In the genomic region with DNA sequence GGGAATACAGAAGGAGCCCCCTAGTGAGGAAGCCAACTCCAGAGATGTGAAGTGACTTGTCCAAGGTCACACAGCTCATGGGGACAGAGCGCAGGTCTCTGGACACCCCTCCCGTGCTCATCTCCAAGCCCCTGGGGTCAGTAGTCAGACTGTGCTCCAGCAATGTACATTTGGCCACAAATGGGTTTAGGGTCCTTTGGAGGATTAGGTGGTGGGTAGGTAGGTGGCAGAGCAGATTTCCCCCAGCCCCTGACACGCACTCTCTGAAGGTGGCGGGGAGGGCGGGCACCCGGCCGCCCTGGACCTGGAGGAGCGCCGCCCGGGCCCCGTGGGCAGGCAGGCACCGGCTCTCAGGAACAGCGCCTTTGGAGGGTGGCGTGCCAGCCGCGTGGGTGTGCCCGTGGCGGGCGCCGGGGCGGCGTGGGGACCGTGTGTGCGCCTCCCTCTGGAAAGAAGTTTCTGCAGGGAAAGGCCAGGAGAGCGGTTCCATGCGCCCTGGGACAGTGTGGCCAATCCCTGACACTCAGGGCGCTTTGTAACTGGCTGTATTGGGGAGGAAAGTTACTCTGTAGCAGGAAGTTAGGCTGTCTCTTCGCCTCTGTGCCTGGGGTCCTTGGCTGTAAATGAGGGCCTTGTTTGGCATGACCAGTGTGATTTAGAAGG, we compare ENCODE assay signal across 9 cellular contexts. TPM values are rescaled to one million over a fixed set of nuclear protein-coding genes. Genes with fewer than 3 reads are reported as not detected.
DNase-seq lines count a peak whose midpoint lies in the region; ATAC-seq and TF ChIP-seq lines count a peak whose summit lies in the region.
"Had no signal": no experiment of that assay in that cellular context is flagged by ENCODE, and none has a peak within 500 bp of the region (broad histone marks: within the 10 kb centered on the region; RNA-seq: fewer than 3 reads in every experiment).

No MANE protein-coding gene starts in this region.

- H3K9me3 ChIP-seq in mucosa of rectum (ENCODE audit: control insufficient read depth in 2 of 2, low read length in 2 of 2) (no peaks in the 10 kb centered on the region), tibial nerve (no peaks in the 10 kb centered on the region)

- peaks cover 9 to 11% of the 10 kb centered on the region in 2 donors for H3K4me1 ChIP-seq in mucosa of rectum (ENCODE audit: control insufficient read depth in 2 of 2, insufficient read depth in 2 of 2, low read length in 2 of 2)
- H3K4me1 ChIP-seq in tibial nerve: peaks cover 0 to 18% (median 4%) of the 10 kb centered on the region in 4 donors

- intact Hi-C loops in activated CD4-positive, alpha-beta T cell treated with anti-CD3 and anti-CD28 coated beads for 36 hours (cut with DNase I, micrococcal nuclease): no loop called here

- H3K4me1 Mint-ChIP-seq in activated CD4-positive, alpha-beta T cell treated with anti-CD3 and anti-CD28 coated beads for 36 hours: peaks cover 5% of the 10 kb centered on the region
- peaks cover 10% of the 10 kb centered on the region for H3K4me1 Mint-ChIP-seq in endothelial cell (ENCODE audit: unreplicated experiment)

- no peaks in the 10 kb centered on the region for H3K36me3 Mint-ChIP-seq in activated CD4-positive, alpha-beta T cell treated with anti-CD3 and anti-CD28 coated beads for 36 hours (ENCODE audit: low read depth)
- peaks cover 5% of the 10 kb centered on the region for H3K36me3 Mint-ChIP-seq in endothelial cell (ENCODE audit: low read depth, unreplicated experiment)

- H3K36me3 ChIP-seq in mucosa of rectum (ENCODE audit: control insufficient read depth in 2 of 2, insufficient read depth in 2 of 2, low read length in 2 of 2) (no peaks in the 10 kb centered on the region), tibial nerve (no peaks in the 10 kb centered on the region)

- H3K27ac ChIP-seq in mucosa of rectum (ENCODE audit: low read depth in 2 of 2, low read length in 2 of 2): no peak overlapping the region
- peak overlapping the region in 1 of 4 donors; percentile 58 for H3K27ac ChIP-seq in tibial nerve
- H3K27ac ChIP-seq: PC-9 had no signal

- no peak overlapping the region for H3K9ac ChIP-seq in mucosa of rectum (ENCODE audit: low read depth in 1 of 2, low read length in 2 of 2)

- 19 to 25% methylated on average over 11 to 28 of the region's 28 CpGs for WGBS in tibial nerve, 2 donors

- no peak for DNase-seq in activated CD4-positive, alpha-beta T cell treated with anti-CD3 and anti-CD28 coated beads for 36 hours
- no peak for DNase-seq in activated CD4-positive, alpha-beta T cell treated with anti-CD3 and anti-CD28 coated beads, Interleukin-2, amount 50 U/mL, for 48 hours
- peak; percentile 41 for DNase-seq in endothelial cell (ENCODE audit: low spot score)
- no peak for DNase-seq in tibial nerve (ENCODE audit: low spot score in 2 of 2)
- DNase-seq in GM13977 (ENCODE audit: low spot score): no peak

- H3K27me3 Mint-ChIP-seq in activated CD4-positive, alpha-beta T cell treated with anti-CD3 and anti-CD28 coated beads for 36 hours: peaks cover 66% of the 10 kb centered on the region
- peaks cover 6% of the 10 kb centered on the region for H3K27me3 Mint-ChIP-seq in endothelial cell (ENCODE audit: unreplicated experiment)

- no peak for TF ChIP-seq CTCF in endothelial cell (IDR thresholded peaks at IDR 0.05; ENCODE audit: unreplicated experiment)
- TF ChIP-seq CTCF in tibial nerve (IDR thresholded peaks at IDR 0.05): peak in 1 of 5 experiments; percentile 12
- no peak for TF ChIP-seq CTCF in GM13977 (IDR thresholded peaks at IDR 0.05; ENCODE audit: extremely low read depth, insufficient read depth, missing control alignments)

- CTCF ChIA-PET in activated CD4-positive, alpha-beta T cell treated with anti-CD3 and anti-CD28 coated beads for 36 hours (lab: Charles Lee): no interaction called here

- H3K9me3 Mint-ChIP-seq in activated CD4-positive, alpha-beta T cell treated with anti-CD3 and anti-CD28 coated beads for 36 hours (ENCODE audit: low read depth): no peaks in the 10 kb centered on the region
- no peaks in the 10 kb centered on the region for H3K9me3 Mint-ChIP-seq in endothelial cell (ENCODE audit: unreplicated experiment)

- peak overlapping the region; percentile 41 for H3K4me3 Mint-ChIP-seq in activated CD4-positive, alpha-beta T cell treated with anti-CD3 and anti-CD28 coated beads for 36 hours
- peak overlapping the region; percentile 88 for H3K4me3 Mint-ChIP-seq in endothelial cell (ENCODE audit: unreplicated experiment)

- peaks cover 16 to 34% of the 10 kb centered on the region in 2 donors for H3K27me3 ChIP-seq in mucosa of rectum (ENCODE audit: control insufficient read depth in 2 of 2, insufficient read depth in 2 of 2, low read length in 2 of 2)
- H3K27me3 ChIP-seq in tibial nerve: peaks cover 0 to 38% of the 10 kb centered on the region in 2 donors

- H3K27ac Mint-ChIP-seq in activated CD4-positive, alpha-beta T cell treated with anti-CD3 and anti-CD28 coated beads for 36 hours: no peak overlapping the region
- H3K27ac Mint-ChIP-seq in endothelial cell (ENCODE audit: unreplicated experiment): no peak overlapping the region

- in situ Hi-C loops in GM13977 (cut with MboI; ENCODE audit: low pct_unique_long_range_greater_than_20kb, low sequenced_read_pairs, unreplicated experiment): no loop called here

- H3K4me3 ChIP-seq in mucosa of rectum (ENCODE audit: low read length in 2 of 2): peak overlapping the region; percentile 47 to 62
- H3K4me3 ChIP-seq in tibial nerve: peak overlapping the region; percentile 29 to 56 (median 48)
- H3K4me3 ChIP-seq: PC-9 had no signal

- no peak for TF ChIP-seq EP300 in tibial nerve (IDR thresholded peaks at IDR 0.05)

- POLR2A ChIA-PET in activated CD4-positive, alpha-beta T cell treated with anti-CD3 and anti-CD28 coated beads for 36 hours (lab: Charles Lee): no interaction called here

- TF ChIP-seq POLR2A in tibial nerve (IDR thresholded peaks at IDR 0.05): no peak

- no peak for ATAC-seq in activated CD4-positive, alpha-beta T cell treated with anti-CD3 and anti-CD28 coated beads for 36 hours
- ATAC-seq in GM18502 (IDR thresholded peaks at IDR 0.05; ENCODE audit: poor library complexity, unreplicated experiment) (no peak), GM18511 (IDR thresholded peaks at IDR 0.05; ENCODE audit: unreplicated experiment) (no peak)

RNA-seq across cellular contexts. Expression of a gene that starts 1.0 kb away (rescaled TPM):
- total RNA-seq in activated CD4-positive, alpha-beta T cell treated with anti-CD3 and anti-CD28 coated beads for 36 hours: not detected
- total RNA-seq in endothelial cell (ENCODE audit: unreplicated experiment) (1.5 TPM), tibial nerve (1 to 10 TPM; 2.4 to 4.2 (median 3.7) TPM)
